ENCODE assay signal across 9 cellular contexts in genomic region chr2:163759013-163759412, GRCh38. TPM values are rescaled to one million over a fixed set of nuclear protein-coding genes. Genes with fewer than 3 reads are reported as not detected.
"Had no signal": no experiment of that assay in that cellular context is flagged by ENCODE, and none has a peak within 500 bp of the region (broad histone marks: within the 10 kb centered on the region; RNA-seq: fewer than 3 reads in every experiment).

No MANE protein-coding gene starts in this region.

- FAIRE-seq: HTR-8/SVneo, K562 had no signal

- H3K9ac ChIP-seq: GM23248 had no signal

- H2AFZ ChIP-seq: GM23248 had no signal

- H3K27ac ChIP-seq: GM23248 had no signal

- DNase-seq: GM23248, GOT3, H9, HCEC 1CT, IMR-90, KG1 had no signal

- H3K4me3 ChIP-seq: GM23248, K562 had no signal

- ATAC-seq: K562 had no signal

RNA-seq across cellular contexts. Expression of gene FIGN, which starts 23.2 kb away (rescaled TPM):
- total RNA-seq: HT-29 had no signal
- polyA plus RNA-seq: K562 had no signal
